29 cellular contexts compared by ENCODE assay signal in the genomic region with DNA sequence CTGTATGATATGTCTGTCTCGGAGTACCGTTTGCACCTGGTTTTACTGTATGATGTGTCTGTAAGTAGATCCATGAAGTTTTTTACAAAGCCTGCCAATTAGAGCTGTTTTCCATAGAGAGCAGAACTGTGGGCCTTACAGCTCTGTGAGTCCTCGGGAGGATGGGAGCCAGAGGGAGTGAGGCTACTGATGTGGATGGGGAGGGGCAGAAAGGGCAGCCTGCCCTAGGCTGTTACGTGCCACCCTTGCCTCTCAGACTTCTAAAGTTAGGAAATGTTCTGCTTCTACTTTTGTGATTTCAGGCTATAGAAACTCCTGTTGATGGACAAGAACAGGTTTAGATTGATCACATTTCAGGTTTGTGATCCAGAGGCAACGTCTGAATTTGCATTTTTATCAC.
A peak's percentile ranks its signal among the peaks of the same experiment; 100 is the strongest.
DNase-seq lines count a peak whose midpoint lies in the region; ATAC-seq, FAIRE-seq and TF ChIP-seq lines count a peak whose summit lies in the region.
"Had no signal": no experiment of that assay in that cellular context is flagged by ENCODE, and none has a peak within 500 bp of the region (broad histone marks: within the 10 kb centered on the region; RNA-seq: fewer than 3 reads in every experiment).

No MANE protein-coding gene starts in this region.

- H3K4me3 Mint-ChIP-seq in activated CD4-positive, alpha-beta T cell treated with anti-CD3 and anti-CD28 coated beads for 36 hours = no peak overlapping the region
- no peak overlapping the region for H3K4me3 Mint-ChIP-seq in nephron progenitor cell
- H3K4me3 Mint-ChIP-seq: activated naive CD4-positive, alpha-beta T cell treated with anti-CD3 and anti-CD28 coated beads, Interleukin-2, amount 50 U/mL, for 24 hours; T-helper 1 cell treated with Interleukin-12 subunit alpha and Interleukin-12 subunit beta and Interleukin-4 antibody, amounts not matched to agents 30 μg/mL and 1 μg/mL, for 36 hours had no signal

- no peaks in the 10 kb centered on the region for H3K9me3 ChIP-seq in right atrium auricular region
- H3K9me3 ChIP-seq: colonic mucosa, sigmoid colon, SK-N-SH, suprapubic skin had no signal

- H3K4me1 ChIP-seq in right atrium auricular region = peaks cover 0 to 11% of the 10 kb centered on the region in 2 donors
- H3K4me1 ChIP-seq: colonic mucosa had no signal

- peaks cover 55% of the 10 kb centered on the region for H3K36me3 Mint-ChIP-seq in activated CD4-positive, alpha-beta T cell treated with anti-CD3 and anti-CD28 coated beads for 36 hours (ENCODE audit: low read depth)
- H3K36me3 Mint-ChIP-seq in nephron progenitor cell (ENCODE audit: low read depth) = peaks cover 78% of the 10 kb centered on the region

- no peak overlapping the region for H3K4me3 ChIP-seq in right atrium auricular region
- H3K4me3 ChIP-seq: colonic mucosa, sigmoid colon, suprapubic skin had no signal

- CTCF ChIA-PET in activated CD4-positive, alpha-beta T cell treated with anti-CD3 and anti-CD28 coated beads for 36 hours (lab: Charles Lee) = interaction anchor here (1.2 kb wide), 1 partner anchor 18 kb away, joined by 3 read pairs; no protein-coding TSS in a partner anchor

- peak overlapping the region; percentile 57 for H3K27ac Mint-ChIP-seq in activated CD4-positive, alpha-beta T cell treated with anti-CD3 and anti-CD28 coated beads for 36 hours
- H3K27ac Mint-ChIP-seq in nephron progenitor cell = peak overlapping the region; percentile 3
- H3K27ac Mint-ChIP-seq: activated naive CD4-positive, alpha-beta T cell treated with anti-CD3 and anti-CD28 coated beads, Interleukin-2, amount 50 U/mL, for 24 hours; T-helper 1 cell treated with Interleukin-12 subunit alpha and Interleukin-12 subunit beta and Interleukin-4 antibody, amounts not matched to agents 30 μg/mL and 1 μg/mL, for 36 hours had no signal

- POLR2A ChIA-PET in activated CD4-positive, alpha-beta T cell treated with anti-CD3 and anti-CD28 coated beads for 36 hours (lab: Charles Lee) = no interaction called here

- H3K27ac ChIP-seq in right atrium auricular region (no peak overlapping the region), substantia nigra (ENCODE audit: low read depth, low read length, poor library complexity, severe bottlenecking) (no peak overlapping the region)
- H3K27ac ChIP-seq: 22Rv1, colonic mucosa, sigmoid colon, suprapubic skin had no signal

- no peak for DNase-seq in activated CD4-positive, alpha-beta T cell treated with anti-CD3 and anti-CD28 coated beads for 36 hours
- DNase-seq in activated CD4-positive, alpha-beta T cell treated with anti-CD3 and anti-CD28 coated beads, Interleukin-2, amount 50 U/mL, for 4 hours = no peak
- DNase-seq in Right ventricle myocardium superior (no peak), right atrium auricular region (ENCODE audit: low spot score) (no peak), nephron progenitor cell (no peak), substantia nigra (lab: John Stamatoyannopoulos, UW) (no peak), D721Med (ENCODE audit: insufficient read length, low spot score) (no peak)
- DNase-seq in activated effector memory CD4-positive, alpha-beta T cell treated with anti-CD3 and anti-CD28 coated beads, Interleukin-2, amount 50 U/mL, for 16 hours = no peak
- DNase-seq: activated CD8-positive, alpha-beta memory T cell treated with anti-CD3 and anti-CD28 coated beads for 24 hours; anterior cingulate cortex; C1 segment of cervical spinal cord; colonic mucosa; effector CD8-positive, alpha-beta T cell; IMR-90; left colon; mesenchymal stem cell; NCI-H1436 treated with DMSO at 0.1 percent for 48 hours; NCI-H226; NCI-H69; PC-3; sigmoid colon; SK-N-SH; stimulated activated CD4-positive, alpha-beta T cell treated with anti-CD3 and anti-CD28 coated beads, Interleukin-4, amount 100 ng/mL, for 1 hour had no signal

- no peaks in the 10 kb centered on the region for H3K27me3 ChIP-seq in right atrium auricular region
- H3K27me3 ChIP-seq: colonic mucosa, sigmoid colon, suprapubic skin had no signal

- no peak for FAIRE-seq in D721Med (lab: Jason Lieb, UNC)
- FAIRE-seq: TTC549 had no signal

- peaks cover 55% of the 10 kb centered on the region for H3K36me3 ChIP-seq in right atrium auricular region

- TF ChIP-seq CTCF in right atrium auricular region (IDR thresholded peaks at IDR 0.05) (no peak), nephron progenitor cell (IDR thresholded peaks at IDR 0.05) (no peak), D721Med (IDR thresholded peaks at IDR 0.05; ENCODE audit: insufficient read depth, missing control alignments) (no peak)

- H3K4me1 Mint-ChIP-seq in activated CD4-positive, alpha-beta T cell treated with anti-CD3 and anti-CD28 coated beads for 36 hours = peaks cover 37% of the 10 kb centered on the region
- no peaks in the 10 kb centered on the region for H3K4me1 Mint-ChIP-seq in nephron progenitor cell

- H3K27me3 Mint-ChIP-seq in activated CD4-positive, alpha-beta T cell treated with anti-CD3 and anti-CD28 coated beads for 36 hours = no peaks in the 10 kb centered on the region
- H3K27me3 Mint-ChIP-seq in nephron progenitor cell (ENCODE audit: low read depth, poor library complexity) = no peaks in the 10 kb centered on the region
- H3K27me3 Mint-ChIP-seq: activated naive CD4-positive, alpha-beta T cell treated with anti-CD3 and anti-CD28 coated beads, Interleukin-2, amount 50 U/mL, for 24 hours had no signal

- no peak for ATAC-seq in activated CD4-positive, alpha-beta T cell treated with anti-CD3 and anti-CD28 coated beads for 36 hours
- ATAC-seq in Right ventricle myocardium superior (ENCODE audit: poor library complexity) = peak; percentile 78
- ATAC-seq: HCT116, left colon, PC-3 had no signal

- H3K9me3 Mint-ChIP-seq in activated CD4-positive, alpha-beta T cell treated with anti-CD3 and anti-CD28 coated beads for 36 hours (ENCODE audit: low read depth) = no peaks in the 10 kb centered on the region
- H3K9me3 Mint-ChIP-seq in nephron progenitor cell = no peaks in the 10 kb centered on the region
- H3K9me3 Mint-ChIP-seq: activated naive CD4-positive, alpha-beta T cell treated with anti-CD3 and anti-CD28 coated beads, Interleukin-2, amount 50 U/mL, for 24 hours; T-helper 1 cell treated with Interleukin-12 subunit alpha and Interleukin-12 subunit beta and Interleukin-4 antibody, amounts not matched to agents 30 μg/mL and 1 μg/mL, for 36 hours had no signal

- intact Hi-C loops in activated CD4-positive, alpha-beta T cell treated with anti-CD3 and anti-CD28 coated beads for 36 hours (cut with DNase I, micrococcal nuclease) = no loop called here
- intact Hi-C loops in Right ventricle myocardium superior (cut with DNase I) = no loop called here
